Comparison of ENCODE assay signal across 9 cellular contexts in the genomic region with DNA sequence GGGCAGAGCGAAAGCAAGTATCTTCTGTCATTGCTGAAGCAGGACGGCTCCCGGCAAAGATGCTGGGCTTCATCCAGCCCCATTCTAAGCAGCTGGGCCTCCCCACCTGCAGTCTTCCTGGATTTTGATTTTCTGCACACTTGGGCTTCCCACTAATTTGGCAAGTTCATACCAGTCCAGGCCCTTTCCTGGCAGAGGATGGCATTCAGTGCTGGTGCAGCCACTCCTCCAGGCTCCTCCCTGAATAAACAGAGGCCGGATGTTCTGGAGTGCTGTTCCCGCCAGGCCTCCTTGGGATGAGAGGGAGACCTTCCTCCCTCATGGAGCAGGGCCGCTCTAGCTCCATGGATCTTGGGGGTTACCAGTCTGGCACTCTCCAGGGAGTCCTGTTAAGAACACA. TPM values are rescaled to one million over a fixed set of nuclear protein-coding genes. Genes with fewer than 3 reads are reported as not detected.
DNase-seq lines count a peak whose midpoint lies in the region; ATAC-seq, FAIRE-seq and TF ChIP-seq lines count a peak whose summit lies in the region.
"Had no signal": no experiment of that assay in that cellular context is flagged by ENCODE, and none has a peak within 500 bp of the region (broad histone marks: within the 10 kb centered on the region; RNA-seq: fewer than 3 reads in every experiment).

No MANE protein-coding gene starts in this region.

- H3K9me3 ChIP-seq in HEK293 (ENCODE audit: control insufficient read depth, insufficient read depth, low read depth, low read length) (no peaks in the 10 kb centered on the region), body of pancreas (no peaks in the 10 kb centered on the region)

- no peaks in the 10 kb centered on the region for H3K27me3 ChIP-seq in body of pancreas

- intact Hi-C loops in body of pancreas (cut with DNase I): no loop called here

- no peak for TF ChIP-seq CTCF in HEK293 (tag by site-specific recombination; IDR thresholded peaks at IDR 0.05)
- TF ChIP-seq CTCF in body of pancreas (IDR thresholded peaks at IDR 0.05): no peak
- TF ChIP-seq CTCF in mesothelial cell of epicardium (IDR thresholded peaks at IDR 0.05; ENCODE audit: unreplicated experiment): no peak

- H3K4me1 Mint-ChIP-seq in mesothelial cell of epicardium: peaks cover 51% of the 10 kb centered on the region
- peaks cover 31 to 38% of the 10 kb centered on the region in 2 donors for H3K4me1 Mint-ChIP-seq in effector memory CD8-positive, alpha-beta T cell (ENCODE audit: low read depth in 2 of 2)

- H3K27ac Mint-ChIP-seq in mesothelial cell of epicardium: peak overlapping the region; percentile 55
- H3K27ac Mint-ChIP-seq in effector memory CD8-positive, alpha-beta T cell: peak overlapping the region in 1 of 2 donors; percentile 83

- 66 to 84% methylated on average over 6 of the region's 6 CpGs for WGBS in body of pancreas, 2 donors

- POLR2A ChIA-PET in HEK293 (lab: Yijun Ruan, JAX): interaction anchor here (0.7 to 0.8 kb wide), 2 partner anchors 10 to 112 kb away, joined by 3 read pairs; a partner anchor contains a TSS

- no peak overlapping the region for H3K4me3 Mint-ChIP-seq in mesothelial cell of epicardium
- H3K4me3 Mint-ChIP-seq in effector memory CD8-positive, alpha-beta T cell: no peak overlapping the region

- H3K36me3 ChIP-seq in HEK293 (ENCODE audit: control insufficient read depth in 2 of 2, insufficient read depth in 1 of 2, low read length in 2 of 2) (peaks cover 0 to 32% of the 10 kb centered on the region in 2 experiments; a peak in 1 of 3 replicates), body of pancreas (replicated peaks in 1 of 2; ENCODE audit: insufficient read depth in 1 of 2, low read depth in 2 of 2) (no peaks in the 10 kb centered on the region)

- FAIRE-seq in HTR-8/SVneo (lab: Jason Lieb, UNC): no peak

- no peak overlapping the region for H3K4me3 ChIP-seq in HEK293 (ENCODE audit: low read depth, low read length)
- no peak overlapping the region for H3K4me3 ChIP-seq in body of pancreas

- TF ChIP-seq POLR2A in body of pancreas (IDR thresholded peaks at IDR 0.05): no peak

- CTCF ChIA-PET in HEK293 (lab: Yijun Ruan, JAX): interaction anchor here (0.9 to 2.4 kb wide), 3 partner anchors 20 to 46 kb away, joined by 4 to 11 read pairs (median 5); no protein-coding TSS in a partner anchor

- H3K9me3 Mint-ChIP-seq in mesothelial cell of epicardium: no peaks in the 10 kb centered on the region
- H3K9me3 Mint-ChIP-seq in effector memory CD8-positive, alpha-beta T cell: no peaks in the 10 kb centered on the region

- no peaks in the 10 kb centered on the region for H3K27me3 Mint-ChIP-seq in mesothelial cell of epicardium (ENCODE audit: low read depth)
- H3K27me3 Mint-ChIP-seq in effector memory CD8-positive, alpha-beta T cell: no peaks in the 10 kb centered on the region

- peaks cover under 1% of the 10 kb centered on the region for H3K36me3 Mint-ChIP-seq in mesothelial cell of epicardium
- H3K36me3 Mint-ChIP-seq in effector memory CD8-positive, alpha-beta T cell (ENCODE audit: insufficient read depth): peaks cover 17% of the 10 kb centered on the region

- H3K4me1 ChIP-seq in HEK293 (ENCODE audit: control insufficient read depth, insufficient read depth, low read length): peaks cover 32% of the 10 kb centered on the region
- peaks cover 63% of the 10 kb centered on the region for H3K4me1 ChIP-seq in body of pancreas

- peak; percentile 47 for DNase-seq in 8988T
- DNase-seq in body of pancreas: peak in 3 of 4 donors; percentile 49 to 73 (median 52)
- DNase-seq in mesothelial cell of epicardium (ENCODE audit: low spot score in 2 of 2, unreplicated experiment in 2 of 2): no peak
- no peak for DNase-seq in NCI-H1048 (lab: John Stamatoyannopoulos, UW)
- DNase-seq in effector memory CD8-positive, alpha-beta T cell: no peak
- DNase-seq in NOMO-1 (lab: John Stamatoyannopoulos, UW; ENCODE audit: unreplicated experiment in 2 of 2): no peak
- DNase-seq in HTR-8/SVneo (ENCODE audit: insufficient read length, low spot score): no peak
- DNase-seq: KG1 had no signal

- ATAC-seq in body of pancreas: no peak
- ATAC-seq in effector memory CD8-positive, alpha-beta T cell (replicated peaks): no peak

- H3K27ac ChIP-seq in HEK293 (ENCODE audit: extremely low read depth, low read depth, low read length) (no peak overlapping the region; the same call in 1 of the 2 replicates), body of pancreas (peak overlapping the region in 2 of 4 donors; percentile 62 to 93)

TF ChIP-seq in HEK293, 187 proteins besides CTCF, POLR2A, EP300 and RAD21 (continues in another document):
- TF ChIP-seq ZNF274 (IDR thresholded peaks at IDR 0.05; ENCODE audit: low read length): no peak
- TF ChIP-seq ZNF274 (tag by site-specific recombination; IDR thresholded peaks at IDR 0.05; ENCODE audit: borderline replicate concordance): no peak
- no peak for TF ChIP-seq ZNF558 (tag by site-specific recombination; IDR thresholded peaks at IDR 0.05)
- TF ChIP-seq ZIC2 (tag by site-specific recombination; IDR thresholded peaks at IDR 0.05): peak; percentile 47; the same call in 1 of the 2 replicates
- no peak for TF ChIP-seq ZNF473 (tag by site-specific recombination; IDR thresholded peaks at IDR 0.05)
- no peak for TF ChIP-seq TCF7L2 (IDR thresholded peaks at IDR 0.05; ENCODE audit: borderline replicate concordance, low read depth, low read length)
- peak; percentile 36; the same call in 1 of the 2 replicates for TF ChIP-seq ZBTB17 (tag by site-specific recombination; IDR thresholded peaks at IDR 0.05)
- no peak for TF ChIP-seq ZNF155 (tag by site-specific recombination; IDR thresholded peaks at IDR 0.05)
- no peak for TF ChIP-seq HOXC10 (CRISPR knock-in tag; IDR thresholded peaks at IDR 0.05)
- TF ChIP-seq ZNF76 (tag by site-specific recombination; IDR thresholded peaks at IDR 0.05; ENCODE audit: borderline replicate concordance, low read depth): no peak
- TF ChIP-seq, protein P1, sequence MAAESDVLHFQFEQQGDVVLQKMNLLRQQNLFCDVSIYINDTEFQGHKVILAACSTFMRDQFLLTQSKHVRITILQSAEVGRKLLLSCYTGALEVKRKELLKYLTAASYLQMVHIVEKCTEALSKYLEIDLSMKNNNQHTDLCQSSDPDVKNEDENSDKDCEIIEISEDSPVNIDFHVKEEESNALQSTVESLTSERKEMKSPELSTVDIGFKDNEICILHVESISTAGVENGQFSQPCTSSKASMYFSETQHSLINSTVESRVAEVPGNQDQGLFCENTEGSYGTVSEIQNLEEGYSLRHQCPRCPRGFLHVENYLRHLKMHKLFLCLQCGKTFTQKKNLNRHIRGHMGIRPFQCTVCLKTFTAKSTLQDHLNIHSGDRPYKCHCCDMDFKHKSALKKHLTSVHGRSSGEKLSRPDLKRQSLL (tag by site-specific recombination; IDR thresholded peaks at IDR 0.05): peak; percentile 60; the same call in 1 of the 2 replicates
- TF ChIP-seq ZNF433 (tag by site-specific recombination; IDR thresholded peaks at IDR 0.05; ENCODE audit: low read depth): no peak
- no peak for TF ChIP-seq ZNF23 (tag by site-specific recombination; IDR thresholded peaks at IDR 0.05; ENCODE audit: borderline replicate concordance)
- TF ChIP-seq ZNF112 (tag by site-specific recombination; IDR thresholded peaks at IDR 0.05): no peak
- 0 out of 2 replicates have a peak, but pooled peaks have one; percentile 30 for TF ChIP-seq SP7 (tag by site-specific recombination; IDR thresholded peaks at IDR 0.05)
- TF ChIP-seq, protein P2, sequence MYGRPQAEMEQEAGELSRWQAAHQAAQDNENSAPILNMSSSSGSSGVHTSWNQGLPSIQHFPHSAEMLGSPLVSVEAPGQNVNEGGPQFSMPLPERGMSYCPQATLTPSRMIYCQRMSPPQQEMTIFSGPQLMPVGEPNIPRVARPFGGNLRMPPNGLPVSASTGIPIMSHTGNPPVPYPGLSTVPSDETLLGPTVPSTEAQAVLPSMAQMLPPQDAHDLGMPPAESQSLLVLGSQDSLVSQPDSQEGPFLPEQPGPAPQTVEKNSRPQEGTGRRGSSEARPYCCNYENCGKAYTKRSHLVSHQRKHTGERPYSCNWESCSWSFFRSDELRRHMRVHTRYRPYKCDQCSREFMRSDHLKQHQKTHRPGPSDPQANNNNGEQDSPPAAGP (tag by site-specific recombination; IDR thresholded peaks at IDR 0.05): peak; percentile 36; the same call in 1 of the 2 replicates
- TF ChIP-seq ZNF341 (tag by site-specific recombination; IDR thresholded peaks at IDR 0.05; ENCODE audit: low read depth): peak; percentile 74
- no peak for TF ChIP-seq KLF1 (tag by site-specific recombination; IDR thresholded peaks at IDR 0.05)
- 0 out of 2 replicates have a peak, but pooled peaks have one; percentile 9 for TF ChIP-seq IKZF3 (tag by site-specific recombination; IDR thresholded peaks at IDR 0.05)
- no peak for TF ChIP-seq PRDM1 (tag by site-specific recombination; IDR thresholded peaks at IDR 0.05)
- TF ChIP-seq, protein P3, sequence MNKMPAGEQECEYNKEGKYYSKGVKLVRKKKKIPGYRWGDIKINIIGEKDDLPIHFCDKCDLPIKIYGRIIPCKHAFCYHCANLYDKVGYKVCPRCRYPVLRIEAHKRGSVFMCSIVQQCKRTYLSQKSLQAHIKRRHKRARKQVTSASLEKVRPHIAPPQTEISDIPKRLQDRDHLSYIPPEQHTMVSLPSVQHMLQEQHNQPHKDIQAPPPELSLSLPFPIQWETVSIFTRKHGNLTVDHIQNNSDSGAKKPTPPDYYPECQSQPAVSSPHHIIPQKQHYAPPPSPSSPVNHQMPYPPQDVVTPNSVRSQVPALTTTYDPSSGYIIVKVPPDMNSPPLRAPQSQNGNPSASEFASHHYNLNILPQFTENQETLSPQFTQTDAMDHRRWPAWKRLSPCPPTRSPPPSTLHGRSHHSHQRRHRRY (tag by site-specific recombination; IDR thresholded peaks at IDR 0.05): no peak
- TF ChIP-seq ZNF335 (tag by site-specific recombination; conservative IDR thresholded peaks at IDR 0.05): no peak
- peak; percentile 30; the same call in 1 of the 2 replicates for TF ChIP-seq SP3 (tag by site-specific recombination; IDR thresholded peaks at IDR 0.05)
- peak; percentile 17; the same call in 1 of the 2 replicates for TF ChIP-seq SP2 (tag by site-specific recombination; IDR thresholded peaks at IDR 0.05)
- TF ChIP-seq ZFP41 (tag by site-specific recombination; IDR thresholded peaks at IDR 0.05; ENCODE audit: borderline replicate concordance): no peak
- TF ChIP-seq ZNF223 (tag by site-specific recombination; IDR thresholded peaks at IDR 0.05): no peak
- no peak for TF ChIP-seq ZNF624 (tag by site-specific recombination; IDR thresholded peaks at IDR 0.05)
- TF ChIP-seq ZXDB (tag by site-specific recombination; IDR thresholded peaks at IDR 0.05): no peak

RNA-seq across cellular contexts. Expression of a gene that starts 3.4 kb away (rescaled TPM):
- total RNA-seq in body of pancreas (10 to 100 TPM; 11.9 to 17.5 TPM), mesothelial cell of epicardium (22.2 to 23.3 TPM (median 23.0 TPM) in 3 replicates)

RNA-seq across cellular contexts. Expression of a gene that starts 57.8 kb away (rescaled TPM):
- total RNA-seq in body of pancreas (10 to 100 TPM; 34.9 to 36.1 TPM), mesothelial cell of epicardium (191 to 204 TPM (median 192 TPM) in 3 replicates)

Comparison
In these comparisons a context has a peak if more than half of its experiments do, and no peak if none do; other contexts are left out.
1. DNase-seq: peak in 8988T (single experiment) and body of pancreas (3 of 4); none in mesothelial cell of epicardium (0 of 2), NCI-H1048 (single experiment), effector memory CD8-positive, alpha-beta T cell (0 of 3), NOMO-1 (0 of 2) and HTR-8/SVneo (single experiment).